ENCODE assay signal across 14 cellular contexts in genomic region chr5:172919525-172920446, GRCh38. TPM values are rescaled to one million over a fixed set of nuclear protein-coding genes. Genes with fewer than 3 reads are reported as not detected.
A peak's percentile ranks its signal among the peaks of the same experiment; 100 is the strongest.
DNase-seq lines count a peak whose midpoint lies in the region; ATAC-seq and TF ChIP-seq lines count a peak whose summit lies in the region.
"Had no signal": no experiment of that assay in that cellular context is flagged by ENCODE, and none has a peak within 500 bp of the region (broad histone marks: within the 10 kb centered on the region; RNA-seq: fewer than 3 reads in every experiment).

No MANE protein-coding gene starts in this region.

- H3K23me2 ChIP-seq in H9 (ENCODE audit: insufficient read length, low read depth, low read length, poor library complexity, severe bottlenecking), result no peaks in the 10 kb centered on the region

- no peak overlapping the region for H2BK120ac ChIP-seq in H9 (ENCODE audit: low read depth, low read length, poor library complexity, severe bottlenecking)

- DNase-seq in G401 (ENCODE audit: low spot score) (peak; percentile 80), astrocyte of the hippocampus (ENCODE audit: low read depth, low spot score) (peak; percentile 75), left cardiac atrium (peak; percentile 62), gastrocnemius medialis (peak; percentile 49 to 76), globus pallidus (ENCODE audit: low spot score) (no peak), H9 (no peak), NOMO-1 treated with dmso at 0.1 percent for 144 hours (lab: John Stamatoyannopoulos, UW; ENCODE audit: unreplicated experiment) (no peak)
- DNase-seq: activated CD4-positive, alpha-beta T cell treated with anti-CD3 and anti-CD28 coated beads, Interleukin-2, amount 50 U/mL, for 4 hours; DMS53; left lung; small intestine had no signal

- no peak overlapping the region for H4K8ac ChIP-seq in H9 (replicated peaks; ENCODE audit: insufficient read length, low read depth, low read length)

- H3K4me3 ChIP-seq in gastrocnemius medialis, result no peak overlapping the region
- H3K4me3 ChIP-seq: left lung, SK-N-MC had no signal

- H3K4me1 ChIP-seq in gastrocnemius medialis, result peaks cover 7 to 11% of the 10 kb centered on the region in 2 donors
- H3K4me1 ChIP-seq in H9 (ENCODE audit: insufficient read depth, low read length), result no peaks in the 10 kb centered on the region

- H2BK12ac ChIP-seq in H9 (ENCODE audit: insufficient read length, low read depth, low read length), result no peak overlapping the region

- no peaks in the 10 kb centered on the region for H4K20me1 ChIP-seq in H9 (ENCODE audit: control insufficient read depth, insufficient read depth, insufficient read length)

- no peaks in the 10 kb centered on the region for H3K9me3 ChIP-seq in gastrocnemius medialis
- no peaks in the 10 kb centered on the region for H3K9me3 ChIP-seq in H9 (ENCODE audit: control insufficient read depth, low read depth, low read length)
- H3K9me3 ChIP-seq: left lung had no signal

- H3K27me3 ChIP-seq in gastrocnemius medialis (no peaks in the 10 kb centered on the region), H9 (ENCODE audit: insufficient read depth, low read length) (no peaks in the 10 kb centered on the region)
- H3K27me3 ChIP-seq: left lung had no signal

- H3K79me2 ChIP-seq in H9 (ENCODE audit: insufficient read depth, low read length), result no peaks in the 10 kb centered on the region

- H3K79me1 ChIP-seq in H9 (ENCODE audit: insufficient read depth, low read depth, low read length, poor library complexity, severe bottlenecking), result no peaks in the 10 kb centered on the region

- no peak overlapping the region for H3K4me2 ChIP-seq in H9 (ENCODE audit: insufficient read depth, insufficient read length, low read length)

- H3K9me3 Mint-ChIP-seq in H9, result no peaks in the 10 kb centered on the region
- H3K9me3 Mint-ChIP-seq: activated naive CD4-positive, alpha-beta T cell treated with anti-CD3 and anti-CD28 coated beads, Interleukin-2, amount 50 U/mL, for 24 hours had no signal

- peaks cover 0 to 16% of the 10 kb centered on the region in 2 donors for H3K36me3 ChIP-seq in gastrocnemius medialis

- no peak overlapping the region for H2AFZ ChIP-seq in H9 (ENCODE audit: low read length)

- H4K5ac ChIP-seq in H9 (ENCODE audit: insufficient read length, low read depth, low read length), result no peak overlapping the region

- no peak overlapping the region for H3K23ac ChIP-seq in H9 (ENCODE audit: insufficient read length, low read depth, low read length)

- no peak overlapping the region for H4K91ac ChIP-seq in H9 (ENCODE audit: insufficient read length, low read depth, low read length)

- no CpG with 5 or more reads among the region's 16 CpGs for WGBS in H9 (ENCODE audit: extremely low coverage, insufficient read length, low lambda C conversion rate)

- H3K27me3 Mint-ChIP-seq in H9 (ENCODE audit: low read depth), result no peaks in the 10 kb centered on the region; the same call in 1 of the 2 replicates
- H3K27me3 Mint-ChIP-seq: activated naive CD4-positive, alpha-beta T cell treated with anti-CD3 and anti-CD28 coated beads, Interleukin-2, amount 50 U/mL, for 24 hours had no signal

- H3K56ac ChIP-seq in H9 (ENCODE audit: insufficient read length, low read depth, low read length), result no peak overlapping the region

- no peak overlapping the region for H3K4ac ChIP-seq in H9 (ENCODE audit: low read depth, low read length)

- no peak overlapping the region for H3T11ph ChIP-seq in H9 (ENCODE audit: low read length)

- TF ChIP-seq CTCF in gastrocnemius medialis (IDR thresholded peaks at IDR 0.05 in 4 of 5, conservative IDR thresholded peaks at IDR 0.05 in 1 of 5), result no peak
- no peak for TF ChIP-seq CTCF in H9 (conservative IDR thresholded peaks at IDR 0.05)

- H3K9ac ChIP-seq in H9 (ENCODE audit: extremely low read depth, insufficient read length, low read length), result no peak overlapping the region

- no peak overlapping the region for H2BK15ac ChIP-seq in H9 (ENCODE audit: low read depth, low read length)

- no peaks in the 10 kb centered on the region for H3K4me1 Mint-ChIP-seq in H9

- peak; percentile 67 to 82 for ATAC-seq in left cardiac atrium
- peak; percentile 48 to 77 for ATAC-seq in gastrocnemius medialis
- no peak for ATAC-seq in GM18870 (IDR thresholded peaks at IDR 0.05; ENCODE audit: unreplicated experiment)
- ATAC-seq: left lung had no signal

- H3K36me3 Mint-ChIP-seq in H9 (ENCODE audit: insufficient read depth in 1 of 3, low read depth in 3 of 3), result peaks cover 25 to 72% (median 67%) of the 10 kb centered on the region in 3 experiments

- no peak overlapping the region for H2BK20ac ChIP-seq in H9 (ENCODE audit: low read depth, low read length, poor library complexity, severe bottlenecking)

- H3K27ac ChIP-seq in gastrocnemius medialis (peak overlapping the region; percentile 41 to 69 (median 62)), H9 (ENCODE audit: insufficient read length, low read depth, low read length) (no peak overlapping the region)
- H3K27ac ChIP-seq: left lung, SK-N-MC had no signal

- TF ChIP-seq POLR2A in gastrocnemius medialis (IDR thresholded peaks at IDR 0.05), result no peak

- in situ Hi-C loops in G401 (cut with HindIII; ENCODE audit: low sequenced_read_pairs), result no loop called here
- in situ Hi-C loops in gastrocnemius medialis (cut with MboI; ENCODE audit: low sequenced_read_pairs in 4 of 4), result loop anchor here in 1 of 4 donors (10.0 kb wide), 1 partner anchor 445 kb away; no protein-coding TSS in a partner anchor

- intact Hi-C loops in left cardiac atrium (cut with DNase I), result loop anchor here (5.0 to 10.0 kb wide), 2 partner anchors 95 to 127 kb away; no protein-coding TSS in a partner anchor
- intact Hi-C loops in gastrocnemius medialis (cut with DNase I; ENCODE audit: low total_unique reads), result no loop called here

- H2AK5ac ChIP-seq in H9 (ENCODE audit: insufficient read length, low read length), result no peak overlapping the region

- H3K14ac ChIP-seq in H9 (ENCODE audit: insufficient read depth, low read length), result no peak overlapping the region

- no peak overlapping the region for H3K18ac ChIP-seq in H9 (ENCODE audit: insufficient read length, low read depth, low read length)

- H3K4me3 Mint-ChIP-seq in H9, result no peak overlapping the region; a peak in 1 of 5 replicates
- H3K4me3 Mint-ChIP-seq: activated naive CD4-positive, alpha-beta T cell treated with anti-CD3 and anti-CD28 coated beads, Interleukin-2, amount 50 U/mL, for 24 hours had no signal

- no peak overlapping the region for H2BK5ac ChIP-seq in H9 (ENCODE audit: insufficient read length, low read length)

- peak overlapping the region in 1 of 3 experiments; percentile 18; a peak in 1 of 7 replicates for H3K27ac Mint-ChIP-seq in H9
- H3K27ac Mint-ChIP-seq: activated naive CD4-positive, alpha-beta T cell treated with anti-CD3 and anti-CD28 coated beads, Interleukin-2, amount 50 U/mL, for 24 hours had no signal

RNA-seq across cellular contexts. Expression of gene RPL26L1, which starts 39.4 kb away (rescaled TPM):
- 144 and 147 TPM in 2 replicates for total RNA-seq in G401 (2014; rRNA removed; shearing (Covaris generic))
- total RNA-seq in left cardiac atrium (10 to 100 TPM; 22.4 to 22.6 TPM), gastrocnemius medialis (10 to 100 TPM; 24.8 to 50.4 (median 41.5) TPM), H9 (2021) (53.6 and 57.5 TPM in 2 replicates)

Comparison
In these comparisons a context has a peak if more than half of its experiments do, and no peak if none do; other contexts are left out.
1. DNase-seq: peak in G401 (single experiment), astrocyte of the hippocampus (single experiment), left cardiac atrium (single experiment) and gastrocnemius medialis (2 of 2); none in globus pallidus (single experiment), H9 (single experiment) and NOMO-1 treated with dmso at 0.1 percent for 144 hours (single experiment).